Comparison of ENCODE assay signal across 21 cellular contexts in the genomic region with DNA sequence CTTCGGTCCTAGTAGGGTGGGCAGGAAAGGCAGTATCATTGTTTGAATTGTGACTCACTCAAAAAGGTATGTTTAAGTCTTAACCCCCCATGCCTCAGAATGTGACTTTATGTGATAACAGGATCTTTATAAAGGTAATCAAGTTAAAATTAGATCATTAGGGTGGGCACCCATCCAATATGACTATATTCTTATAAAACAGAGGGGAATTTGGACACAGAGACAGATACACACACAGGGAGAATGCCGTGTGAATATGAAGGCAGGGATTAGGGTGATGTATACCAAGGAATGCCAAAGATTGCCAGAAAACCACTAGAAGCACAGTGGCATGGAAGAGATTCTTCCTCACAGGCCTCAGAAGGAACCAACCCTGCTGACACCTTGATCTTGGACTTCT.
A peak's percentile ranks its signal among the peaks of the same experiment; 100 is the strongest.
DNase-seq lines count a peak whose midpoint lies in the region; ATAC-seq and TF ChIP-seq lines count a peak whose summit lies in the region.
"Had no signal": no experiment of that assay in that cellular context is flagged by ENCODE, and none has a peak within 500 bp of the region (broad histone marks: within the 10 kb centered on the region; RNA-seq: fewer than 3 reads in every experiment).

No MANE protein-coding gene starts in this region.

- H3K79me2 ChIP-seq in SK-N-SH (ENCODE audit: insufficient read depth), result no peaks in the 10 kb centered on the region

- TF ChIP-seq CTCF in SK-N-SH (IDR thresholded peaks at IDR 0.05) (no peak), RWPE2 (IDR thresholded peaks at IDR 0.05; ENCODE audit: poor library complexity, severe bottlenecking) (no peak), fibroblast of the aortic adventitia (IDR thresholded peaks at IDR 0.05; ENCODE audit: insufficient read depth, low read length) (no peak), Peyer's patch (IDR thresholded peaks at IDR 0.05) (no peak)

- ATAC-seq in SK-N-SH treated with all-trans-retinoic acid at 6 μM for 48 hours, result no peak
- peak; percentile 21; the same call in 1 of the 3 replicates for ATAC-seq in RWPE2 (ENCODE audit: low read depth)

- no peak overlapping the region for H3K9ac ChIP-seq in SK-N-SH
- H3K9ac ChIP-seq: GM23248 had no signal

- 41% methylated on average over 2 of the region's 2 CpGs for WGBS in SK-N-SH (ENCODE audit: low lambda C conversion rate)

- peaks cover 15% of the 10 kb centered on the region for H3K27me3 Mint-ChIP-seq in activated CD4-positive, alpha-beta memory T cell treated with anti-CD3 and anti-CD28 coated beads, Interleukin-2, amount 10 ng/mL, durations not matched to agents 7 days and 5 days

- H3K9me3 Mint-ChIP-seq in activated CD4-positive, alpha-beta memory T cell treated with anti-CD3 and anti-CD28 coated beads, Interleukin-2, amount 10 ng/mL, durations not matched to agents 7 days and 5 days, result no peaks in the 10 kb centered on the region

- POLR2A ChIA-PET in SK-N-SH (lab: Yijun Ruan, JAX), result interaction anchor here (1.0 to 2.2 kb wide), 2 partner anchors 20 to 120 kb away, joined by 3 to 12 read pairs; no protein-coding TSS in a partner anchor
- POLR2A ChIA-PET in activated CD4-positive, alpha-beta memory T cell treated with anti-CD3 and anti-CD28 coated beads, Interleukin-2, amount 10 ng/mL, durations not matched to agents 7 days and 5 days (lab: Charles Lee), result no interaction called here

- no peaks in the 10 kb centered on the region for H3K4me1 Mint-ChIP-seq in activated CD4-positive, alpha-beta memory T cell treated with anti-CD3 and anti-CD28 coated beads, Interleukin-2, amount 10 ng/mL, durations not matched to agents 7 days and 5 days
- H3K4me1 Mint-ChIP-seq: CD14-positive monocyte had no signal

- H3K4me3 ChIP-seq in SK-N-SH (ENCODE audit: low read depth in 2 of 2, low read length in 1 of 2) (no peak overlapping the region), RWPE2 (ENCODE audit: severe bottlenecking) (no peak overlapping the region), fibroblast of the aortic adventitia (ENCODE audit: low read depth, low read length) (no peak overlapping the region), Peyer's patch (no peak overlapping the region)
- H3K4me3 ChIP-seq: GM23248, HAP-1 had no signal

- no peak for DNase-seq in SK-N-SH
- DNase-seq in RWPE2 (ENCODE audit: low spot score), result no peak
- peak; percentile 10 for DNase-seq in fibroblast of the aortic adventitia (ENCODE audit: low read depth)
- DNase-seq in stimulated activated naive CD4-positive, alpha-beta T cell (lab: John Stamatoyannopoulos, UW), result no peak
- no peak for DNase-seq in activated CD4-positive, alpha-beta memory T cell treated with anti-CD3 and anti-CD28 coated beads, Interleukin-2, amount 10 ng/mL, durations not matched to agents 7 days and 5 days
- no peak for DNase-seq in NCI-H2029 (lab: John Stamatoyannopoulos, UW)
- no peak for DNase-seq in Peyer's patch
- DNase-seq: AML-193, DMS 273 treated with DMSO at 0.1 percent for 48 hours, DND-41, GM23248, MV-4-11, NCI-H1417, NCI-H187, NCI-H345, NCI-H524 treated with DMSO at 0.1 percent for 48 hours had no signal

- H3K9me3 ChIP-seq in SK-N-SH (no peaks in the 10 kb centered on the region), RWPE2 (ENCODE audit: severe bottlenecking) (no peaks in the 10 kb centered on the region), Peyer's patch (no peaks in the 10 kb centered on the region)
- H3K9me3 ChIP-seq: HAP-1 had no signal

- H3K27me3 ChIP-seq in SK-N-SH (ENCODE audit: insufficient read depth), result no peaks in the 10 kb centered on the region
- no peaks in the 10 kb centered on the region for H3K27me3 ChIP-seq in RWPE2 (ENCODE audit: insufficient read depth, poor library complexity, severe bottlenecking)
- no peaks in the 10 kb centered on the region for H3K27me3 ChIP-seq in Peyer's patch

- H3K4me2 ChIP-seq in SK-N-SH, result no peak overlapping the region

- no peaks in the 10 kb centered on the region for H3K9me2 ChIP-seq in SK-N-SH

- no peaks in the 10 kb centered on the region for H3F3A ChIP-seq in SK-N-SH (replicated peaks; ENCODE audit: insufficient read depth)

- H3K27ac ChIP-seq in SK-N-SH (ENCODE audit: low read depth in 2 of 2, low read length in 1 of 2) (peak overlapping the region in 1 of 2 experiments; percentile 93; a peak in 2 of 4 replicates), RWPE2 (ENCODE audit: poor library complexity, severe bottlenecking) (no peak overlapping the region), Peyer's patch (no peak overlapping the region)
- H3K27ac ChIP-seq: 22Rv1, GM23248, RWPE1 had no signal

- no peaks in the 10 kb centered on the region for H3K36me3 Mint-ChIP-seq in activated CD4-positive, alpha-beta memory T cell treated with anti-CD3 and anti-CD28 coated beads, Interleukin-2, amount 10 ng/mL, durations not matched to agents 7 days and 5 days (ENCODE audit: low read depth)
- H3K36me3 Mint-ChIP-seq: CD14-positive monocyte had no signal

- no peak for TF ChIP-seq RAD21 in SK-N-SH (IDR thresholded peaks at IDR 0.05; ENCODE audit: low read length)

- no peak for TF ChIP-seq POLR2A in Peyer's patch (IDR thresholded peaks at IDR 0.05)

- no peak overlapping the region for H2AFZ ChIP-seq in SK-N-SH (ENCODE audit: low read depth)
- H2AFZ ChIP-seq: GM23248 had no signal

- H3K36me3 ChIP-seq in SK-N-SH (replicated peaks in 1 of 2; ENCODE audit: control insufficient read depth in 1 of 2, insufficient read depth in 2 of 2, low read length in 1 of 2) (no peaks in the 10 kb centered on the region), RWPE2 (ENCODE audit: low read depth) (no peaks in the 10 kb centered on the region), Peyer's patch (no peaks in the 10 kb centered on the region)
- H3K36me3 ChIP-seq: HAP-1 had no signal

- H3K27ac Mint-ChIP-seq in activated CD4-positive, alpha-beta memory T cell treated with anti-CD3 and anti-CD28 coated beads, Interleukin-2, amount 10 ng/mL, durations not matched to agents 7 days and 5 days, result no peak overlapping the region
- H3K27ac Mint-ChIP-seq: CD14-positive monocyte had no signal

- CTCF ChIA-PET in SK-N-SH (lab: Yijun Ruan, JAX), result interaction anchor here (0.6 to 7.0 kb wide), 2 partner anchors 88 to 842 kb away, joined by 3 to 37 read pairs; no protein-coding TSS in a partner anchor
- CTCF ChIA-PET in activated CD4-positive, alpha-beta memory T cell treated with anti-CD3 and anti-CD28 coated beads, Interleukin-2, amount 10 ng/mL, durations not matched to agents 7 days and 5 days (lab: Charles Lee), result no interaction called here

- no peak for TF ChIP-seq EP300 in SK-N-SH (IDR thresholded peaks at IDR 0.05; ENCODE audit: borderline replicate concordance in 1 of 2, low read depth in 1 of 2, low read length in 1 of 2)

- H4K20me1 ChIP-seq in SK-N-SH (ENCODE audit: insufficient read depth), result no peaks in the 10 kb centered on the region

- H3K4me1 ChIP-seq in SK-N-SH (ENCODE audit: control insufficient read depth in 1 of 2, insufficient read depth in 2 of 2, low read depth in 1 of 2, low read length in 1 of 2) (peaks cover 0 to 57% of the 10 kb centered on the region in 2 experiments; a peak in 2 of 4 replicates), RWPE2 (ENCODE audit: insufficient read depth, poor library complexity, severe bottlenecking) (no peaks in the 10 kb centered on the region), Peyer's patch (no peaks in the 10 kb centered on the region)
- H3K4me1 ChIP-seq: HAP-1 had no signal

- no peak overlapping the region for H3K4me3 Mint-ChIP-seq in activated CD4-positive, alpha-beta memory T cell treated with anti-CD3 and anti-CD28 coated beads, Interleukin-2, amount 10 ng/mL, durations not matched to agents 7 days and 5 days
- H3K4me3 Mint-ChIP-seq: CD14-positive monocyte had no signal

TF ChIP-seq in SK-N-SH treated with all-trans-retinoic acid at 6 μM for 48 hours, 23 proteins besides CTCF, POLR2A, EP300 and RAD21:
- TF ChIP-seq ISL1 (CRISPR knock-in tag; IDR thresholded peaks at IDR 0.05) (peak; percentile 60), CREB5 (CRISPR knock-in tag; IDR thresholded peaks at IDR 0.05; ENCODE audit: low read depth) (0 out of 2 replicates have a peak, but pooled peaks have one; percentile 24), OSR1 (CRISPR knock-in tag; IDR thresholded peaks at IDR 0.05) (no peak)

TF ChIP-seq in SK-N-SH, 30 proteins besides CTCF, POLR2A, EP300 and RAD21 (continues in another document):
- TF ChIP-seq GATA2 (CRISPR knock-in tag; IDR thresholded peaks at IDR 0.05) (no peak), RCOR1 (IDR thresholded peaks at IDR 0.05; ENCODE audit: low read length) (no peak), SIN3A (IDR thresholded peaks at IDR 0.05; ENCODE audit: borderline replicate concordance, low read depth, low read length) (no peak), PBX3 (IDR thresholded peaks at IDR 0.05) (no peak), ZBTB33 (IDR thresholded peaks at IDR 0.05; ENCODE audit: borderline replicate concordance, low read depth) (no peak)
- TF ChIP-seq, protein P1, sequence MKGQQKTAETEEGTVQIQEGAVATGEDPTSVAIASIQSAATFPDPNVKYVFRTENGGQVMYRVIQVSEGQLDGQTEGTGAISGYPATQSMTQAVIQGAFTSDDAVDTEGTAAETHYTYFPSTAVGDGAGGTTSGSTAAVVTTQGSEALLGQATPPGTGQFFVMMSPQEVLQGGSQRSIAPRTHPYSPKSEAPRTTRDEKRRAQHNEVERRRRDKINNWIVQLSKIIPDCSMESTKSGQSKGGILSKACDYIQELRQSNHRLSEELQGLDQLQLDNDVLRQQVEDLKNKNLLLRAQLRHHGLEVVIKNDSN (IDR thresholded peaks at IDR 0.05; ENCODE audit: borderline replicate concordance, low read depth), result no peak
